In genomic region chr3:149970716-149971402, GRCh38 we compare ENCODE assay signal across 8 cellular contexts. TPM values are rescaled to one million over a fixed set of nuclear protein-coding genes. Genes with fewer than 3 reads are reported as not detected.
DNase-seq lines count a peak whose midpoint lies in the region; ATAC-seq and TF ChIP-seq lines count a peak whose summit lies in the region.

Gene PFN2 (minus strand): TSS chr3:149970895. CDS start chr3:149970856, 39 bp downstream.

- H3K4me3 ChIP-seq in lower leg skin (ENCODE audit: low read depth, poor library complexity, severe bottlenecking) = peak within 1 kb of the TSS; percentile 56

- no peak for TF ChIP-seq POLR2A in lower leg skin (IDR thresholded peaks at IDR 0.05)

- DNase-seq in NCI-H1436 (lab: John Stamatoyannopoulos, UW) (peak; percentile 86), NCI-H1436 treated with DMSO at 0.1 percent for 48 hours (lab: John Stamatoyannopoulos, UW) (no peak), NCI-H345 (lab: John Stamatoyannopoulos, UW) (peak; percentile 80), ecto neural progenitor cell (ENCODE audit: low spot score) (peak; percentile 88), lower leg skin (ENCODE audit: low spot score in 2 of 2) (peak in 1 of 2 donors; percentile 87)
- DNase-seq in activated CD4-positive, alpha-beta T cell treated with anti-CD3 and anti-CD28 coated beads, Interleukin-2, amount 50 U/mL, for 48 hours = peak; percentile 42 to 45
- peak; percentile 58 for DNase-seq in stimulated activated CD4-positive, alpha-beta T cell treated with anti-CD3 and anti-CD28 coated beads, Interleukin-4, amount 100 ng/mL, for 1 hour

- 0% methylated on average over 11 to 25 of the region's 102 CpGs for WGBS in lower leg skin, 2 donors

- intact Hi-C loops in lower leg skin (cut with DNase I; ENCODE audit: low total_unique reads) = loop anchor here (5.0 to 10.0 kb wide), 2 partner anchors 244 to 526 kb away; no protein-coding TSS in a partner anchor

- peak; percentile 41 for ATAC-seq in HG02981 (IDR thresholded peaks at IDR 0.05; ENCODE audit: unreplicated experiment)

- TF ChIP-seq CTCF in lower leg skin (IDR thresholded peaks at IDR 0.05) = no peak

RNA-seq across cellular contexts. Expression of gene PFN2, which starts in this region (rescaled TPM):
- total RNA-seq in lower leg skin = 10 to 100 TPM in 2 of 4 donors, 1 to 10 TPM in 2; 7.1 to 15.9 (median 12.6) TPM
